Comparison of ENCODE assay signal across 19 cellular contexts in the genomic region with DNA sequence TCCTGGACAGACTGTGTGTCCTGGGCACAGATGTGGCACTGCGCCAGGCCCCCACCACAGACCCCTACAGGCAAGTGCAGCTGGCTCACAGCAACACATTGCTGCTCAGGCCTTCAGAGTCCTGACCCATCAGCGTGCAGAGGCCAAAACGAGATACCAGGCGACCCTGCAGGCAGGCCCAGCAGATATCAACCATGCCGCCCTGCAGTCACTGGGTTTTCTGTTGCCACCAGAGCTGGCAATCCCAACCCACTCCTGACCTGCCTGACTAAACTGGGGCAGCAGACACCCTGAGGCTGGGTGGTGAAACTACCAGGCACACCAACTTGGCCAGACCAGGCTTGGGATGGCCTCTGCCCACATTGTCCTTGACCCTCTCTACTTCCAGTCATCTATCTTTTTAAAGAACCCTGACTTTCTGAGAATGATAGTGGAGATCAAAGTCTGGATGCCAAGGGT. TPM values are rescaled to one million over a fixed set of nuclear protein-coding genes. Genes with fewer than 3 reads are reported as not detected.
A peak's percentile ranks its signal among the peaks of the same experiment; 100 is the strongest.
DNase-seq lines count a peak whose midpoint lies in the region; ATAC-seq and TF ChIP-seq lines count a peak whose summit lies in the region.
"Had no signal": no experiment of that assay in that cellular context is flagged by ENCODE, and none has a peak within 500 bp of the region (broad histone marks: within the 10 kb centered on the region; RNA-seq: fewer than 3 reads in every experiment).

No MANE protein-coding gene starts in this region.

- intact Hi-C loops in right cardiac atrium (cut with DNase I) = no loop called here

- H3K4me2 ChIP-seq in SK-N-SH (no peak overlapping the region), parathyroid adenoma (ENCODE audit: low read length) (no peak overlapping the region)

- no peak for TF ChIP-seq CTCF in SK-N-SH (IDR thresholded peaks at IDR 0.05)
- no peak for TF ChIP-seq CTCF in parathyroid adenoma (IDR thresholded peaks at IDR 0.05)
- no peak for TF ChIP-seq CTCF in upper lobe of left lung (IDR thresholded peaks at IDR 0.05)

- DNase-seq in SK-N-SH (peak; percentile 69), right cardiac atrium (peak in 2 of 3 donors; percentile 49 to 70), upper lobe of left lung (no peak)
- DNase-seq: 8988T; activated CD4-positive, alpha-beta T cell treated with anti-CD3 and anti-CD28 coated beads, Interleukin-2, amount 50 U/mL, for 4 hours; activated T-cell treated with anti-CD3 and anti-CD28 coated beads, Interleukin-2, amount 50 U/mL, for 72 hours; adrenal gland; CD4-positive, CD25-positive, alpha-beta regulatory T cell; DND-41; NCI-H1694 treated with DMSO at 0.1 percent for 48 hours; NCI-H446 treated with DMSO at 0.1 percent for 48 hours; stimulated activated naive B cell treated with anti-CD40 and anti-IgM and Interleukin-4, amounts not matched to agents 10 μg/mL and 1 μg/mL and 100 μg/mL, for 72 hours had no signal

- H3K27ac ChIP-seq in SK-N-SH (ENCODE audit: low read depth in 2 of 2, low read length in 1 of 2) (peak overlapping the region in 1 of 2 experiments; percentile 76; a peak in 3 of 4 replicates), right cardiac atrium (ENCODE audit: low read length) (peak overlapping the region; percentile 32), parathyroid adenoma (peak overlapping the region; percentile 43), upper lobe of left lung (peak overlapping the region in 3 of 4 donors; percentile 45 to 74 (median 45))
- H3K27ac ChIP-seq: colonic mucosa had no signal

- H3K36me3 ChIP-seq in SK-N-SH (replicated peaks in 1 of 2; ENCODE audit: control insufficient read depth in 1 of 2, insufficient read depth in 2 of 2, low read length in 1 of 2) (peaks cover 14 to 34% of the 10 kb centered on the region in 2 experiments), parathyroid adenoma (ENCODE audit: control insufficient read depth, insufficient read depth, low read length) (no peaks in the 10 kb centered on the region), upper lobe of left lung (peaks cover 0 to 16% (median 5%) of the 10 kb centered on the region in 4 donors)
- H3K36me3 ChIP-seq: colonic mucosa had no signal

- peaks cover 15% of the 10 kb centered on the region for H3F3A ChIP-seq in SK-N-SH (replicated peaks; ENCODE audit: insufficient read depth)

- no peaks in the 10 kb centered on the region for H3K27me3 ChIP-seq in SK-N-SH (ENCODE audit: insufficient read depth)
- H3K27me3 ChIP-seq in right cardiac atrium (ENCODE audit: control insufficient read depth, insufficient read depth) = no peaks in the 10 kb centered on the region
- no peaks in the 10 kb centered on the region for H3K27me3 ChIP-seq in parathyroid adenoma (ENCODE audit: control insufficient read depth, insufficient read depth, low read length)
- H3K27me3 ChIP-seq in upper lobe of left lung = no peaks in the 10 kb centered on the region
- H3K27me3 ChIP-seq: adrenal gland, colonic mucosa had no signal

- peak in 1 of 2 experiments; percentile 77; a peak in 1 of 4 replicates for TF ChIP-seq EP300 in SK-N-SH (IDR thresholded peaks at IDR 0.05; ENCODE audit: borderline replicate concordance in 1 of 2, low read depth in 1 of 2, low read length in 1 of 2)
- TF ChIP-seq EP300 in upper lobe of left lung (IDR thresholded peaks at IDR 0.05) = no peak

- H4K20me1 ChIP-seq in SK-N-SH (ENCODE audit: insufficient read depth) = peaks cover 5% of the 10 kb centered on the region; the same call in 1 of the 2 replicates

- H3K9ac ChIP-seq in SK-N-SH (no peak overlapping the region), parathyroid adenoma (no peak overlapping the region)

- CTCF ChIA-PET in SK-N-SH (lab: Yijun Ruan, JAX) = interaction anchor here (0.7 to 2.3 kb wide), 8 partner anchors 11 to 63 kb away, joined by 3 to 9 read pairs (median 3); no protein-coding TSS in a partner anchor

- 27% methylated on average over 3 of the region's 5 CpGs for WGBS in SK-N-SH (ENCODE audit: low lambda C conversion rate)
- WGBS in right cardiac atrium = 50% methylated on average over 5 of the region's 5 CpGs
- WGBS in upper lobe of left lung, 2 donors = 71% methylated on average over 4 of the region's 5 CpGs; no CpG with 5 or more reads in 1 of the 2 donors

- no peaks in the 10 kb centered on the region for H3K9me2 ChIP-seq in SK-N-SH

- no peak for TF ChIP-seq POLR2A in upper lobe of left lung (IDR thresholded peaks at IDR 0.05)

- H3K4me1 ChIP-seq in SK-N-SH (ENCODE audit: control insufficient read depth in 1 of 2, insufficient read depth in 2 of 2, low read depth in 1 of 2, low read length in 1 of 2) = peaks cover 29 to 37% of the 10 kb centered on the region in 2 experiments; a peak in 3 of 4 replicates
- peaks cover 33% of the 10 kb centered on the region for H3K4me1 ChIP-seq in right cardiac atrium (ENCODE audit: control insufficient read depth, insufficient read depth, low read length)
- H3K4me1 ChIP-seq in parathyroid adenoma = peaks cover 22% of the 10 kb centered on the region
- peaks cover 22 to 33% (median 30%) of the 10 kb centered on the region in 4 donors for H3K4me1 ChIP-seq in upper lobe of left lung
- H3K4me1 ChIP-seq: colonic mucosa had no signal

- H3K9me3 ChIP-seq in SK-N-SH (no peaks in the 10 kb centered on the region), right cardiac atrium (ENCODE audit: control insufficient read depth, low read length) (no peaks in the 10 kb centered on the region), parathyroid adenoma (ENCODE audit: control insufficient read depth, low read length) (no peaks in the 10 kb centered on the region), upper lobe of left lung (no peaks in the 10 kb centered on the region)
- H3K9me3 ChIP-seq: adrenal gland, colonic mucosa had no signal

- ATAC-seq in SK-N-SH treated with all-trans-retinoic acid at 6 μM for 48 hours (no peak; the same call in 2 of the 3 replicates), right cardiac atrium (peak; percentile 3 to 7), upper lobe of left lung (ENCODE audit: low FRiP score in 2 of 2) (no peak), HG03108 (IDR thresholded peaks at IDR 0.05; ENCODE audit: unreplicated experiment) (no peak), GM18520 (IDR thresholded peaks at IDR 0.05; ENCODE audit: unreplicated experiment) (no peak), HG02973 (IDR thresholded peaks at IDR 0.05; ENCODE audit: unreplicated experiment) (no peak)
- ATAC-seq: activated T-cell treated with anti-CD3 and anti-CD28 coated beads, Interleukin-2, amount 50 U/mL, for 72 hours; stimulated activated naive B cell treated with anti-CD40 and anti-IgM and Interleukin-4, amounts not matched to agents 10 μg/mL and 1 μg/mL and 100 μg/mL, for 72 hours had no signal

- TF ChIP-seq RAD21 in SK-N-SH (IDR thresholded peaks at IDR 0.05; ENCODE audit: low read length) = no peak

- H3K79me2 ChIP-seq in SK-N-SH (ENCODE audit: insufficient read depth) (peaks cover 6% of the 10 kb centered on the region), parathyroid adenoma (no peaks in the 10 kb centered on the region)

- H2AFZ ChIP-seq in SK-N-SH (ENCODE audit: low read depth) (no peak overlapping the region), parathyroid adenoma (peak overlapping the region; percentile 51)

- POLR2A ChIA-PET in SK-N-SH (lab: Yijun Ruan, JAX) = interaction anchor here (1.2 to 1.4 kb wide), 3 partner anchors 9 to 196 kb away, joined by 3 to 4 read pairs (median 4); no protein-coding TSS in a partner anchor

- no peak overlapping the region for H3K4me3 ChIP-seq in SK-N-SH (ENCODE audit: low read depth in 2 of 2, low read length in 1 of 2)
- no peak overlapping the region for H3K4me3 ChIP-seq in right cardiac atrium (ENCODE audit: low read length)
- H3K4me3 ChIP-seq in parathyroid adenoma (ENCODE audit: low read depth, low read length) = no peak overlapping the region
- no peak overlapping the region for H3K4me3 ChIP-seq in upper lobe of left lung
- H3K4me3 ChIP-seq: adrenal gland, colonic mucosa, skin epidermis had no signal

TF ChIP-seq in SK-N-SH, 30 proteins besides CTCF, POLR2A, EP300 and RAD21:
- no peak for TF ChIP-seq CHD2 (IDR thresholded peaks at IDR 0.05; ENCODE audit: low read length, partially characterized antibody)
- peak; percentile 47; the same call in 1 of the 2 replicates for TF ChIP-seq FOXJ3 (CRISPR knock-in tag; IDR thresholded peaks at IDR 0.05)
- TF ChIP-seq GATA2 (CRISPR knock-in tag; IDR thresholded peaks at IDR 0.05) = peak; percentile 63
- TF ChIP-seq FOXM1 (IDR thresholded peaks at IDR 0.05; ENCODE audit: low read depth) = no peak
- 0 out of 2 replicates have a peak, but pooled peaks have one; percentile 4 for TF ChIP-seq RCOR1 (IDR thresholded peaks at IDR 0.05; ENCODE audit: low read length)
- TF ChIP-seq MXI1 (IDR thresholded peaks at IDR 0.05; ENCODE audit: low read depth, low read length) = peak; percentile 39; the same call in 1 of the 2 replicates
TF ChIP-seq in SK-N-SH: peak in this region for 4.

TF ChIP-seq in SK-N-SH treated with all-trans-retinoic acid at 6 μM for 48 hours, 23 proteins besides CTCF, POLR2A, EP300 and RAD21 (continues in another document):
- no peak for TF ChIP-seq ZNF565 (CRISPR knock-in tag; conservative IDR thresholded peaks at IDR 0.05; ENCODE audit: low read depth)
- TF ChIP-seq, protein P1, sequence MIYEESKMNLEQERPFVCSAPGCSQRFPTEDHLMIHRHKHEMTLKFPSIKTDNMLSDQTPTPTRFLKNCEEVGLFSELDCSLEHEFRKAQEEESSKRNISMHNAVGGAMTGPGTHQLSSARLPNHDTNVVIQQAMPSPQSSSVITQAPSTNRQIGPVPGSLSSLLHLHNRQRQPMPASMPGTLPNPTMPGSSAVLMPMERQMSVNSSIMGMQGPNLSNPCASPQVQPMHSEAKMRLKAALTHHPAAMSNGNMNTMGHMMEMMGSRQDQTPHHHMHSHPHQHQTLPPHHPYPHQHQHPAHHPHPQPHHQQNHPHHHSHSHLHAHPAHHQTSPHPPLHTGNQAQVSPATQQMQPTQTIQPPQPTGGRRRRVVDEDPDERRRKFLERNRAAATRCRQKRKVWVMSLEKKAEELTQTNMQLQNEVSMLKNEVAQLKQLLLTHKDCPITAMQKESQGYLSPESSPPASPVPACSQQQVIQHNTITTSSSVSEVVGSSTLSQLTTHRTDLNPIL (CRISPR knock-in tag; IDR thresholded peaks at IDR 0.05; ENCODE audit: low read depth) = no peak
- TF ChIP-seq TCF4 (CRISPR knock-in tag; IDR thresholded peaks at IDR 0.05; ENCODE audit: borderline replicate concordance) = no peak
- no peak for TF ChIP-seq ZFP30 (CRISPR knock-in tag; IDR thresholded peaks at IDR 0.05)
- no peak for TF ChIP-seq PPARA (CRISPR knock-in tag; IDR thresholded peaks at IDR 0.05; ENCODE audit: borderline replicate concordance)
- TF ChIP-seq GLIS3 (CRISPR knock-in tag; IDR thresholded peaks at IDR 0.05) = no peak
- TF ChIP-seq ZFP3 (CRISPR knock-in tag; IDR thresholded peaks at IDR 0.05) = no peak

RNA-seq across cellular contexts. Expression of a gene that starts 20.3 kb away (rescaled TPM):
- 15.8 and 16.2 TPM in 2 replicates for polyA plus RNA-seq in SK-N-SH (2012; rRNA removed)
- polyA plus RNA-seq in SK-N-SH (2012; cell fraction: cytosol; rRNA removed) = 10.3 and 13.2 TPM in 2 replicates
- 12.8 and 15.3 TPM in 2 replicates for polyA plus RNA-seq in SK-N-SH (2012; cell fraction: nucleus; rRNA removed)
- total RNA-seq in right cardiac atrium = 10 to 100 TPM; 60.4 to 75.3 (median 63.8) TPM
- polyA plus RNA-seq in right cardiac atrium = 31.3 TPM
- total RNA-seq in upper lobe of left lung = 10 to 100 TPM; 12.6 to 45.7 (median 21.0) TPM

Comparison
In these comparisons a context has a peak if more than half of its experiments do, and no peak if none do; other contexts are left out.
1. DNase-seq: peak in SK-N-SH (single experiment) and right cardiac atrium (2 of 3); none in upper lobe of left lung (0 of 2).
2. ATAC-seq: peak in right cardiac atrium (2 of 2); none in SK-N-SH treated with all-trans-retinoic acid at 6 μM for 48 hours (single experiment), upper lobe of left lung (0 of 2), HG03108 (single experiment), GM18520 (single experiment) and HG02973 (single experiment).